In the genomic region with DNA sequence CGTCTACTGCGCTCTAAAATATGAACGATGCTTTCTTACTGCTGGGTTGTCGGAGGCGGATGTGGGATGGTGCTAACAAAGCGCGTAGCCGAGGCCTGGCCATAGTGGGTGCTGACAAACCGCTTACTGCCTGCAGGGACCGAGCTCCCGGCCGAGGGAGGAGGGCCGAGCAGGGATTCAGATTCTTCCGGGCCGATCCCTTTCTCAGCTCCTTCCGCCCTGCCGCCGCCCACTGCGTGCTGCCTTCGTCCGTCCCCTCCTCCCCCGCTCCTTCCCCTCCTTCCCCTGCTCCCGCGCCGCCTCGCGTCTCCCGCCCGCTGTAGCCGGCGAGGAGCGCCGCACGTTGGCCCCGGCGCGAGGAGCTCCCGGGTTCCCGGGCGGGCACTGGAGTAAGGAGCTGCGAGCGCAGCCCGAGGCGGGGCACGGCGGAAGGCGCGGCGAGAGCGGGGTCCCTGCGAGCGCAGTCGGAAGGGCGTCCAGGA, we compare ENCODE assay signal across 1 cellular context.
A peak's percentile ranks its signal among the peaks of the same experiment; 100 is the strongest.
TF ChIP-seq lines count a peak whose summit lies in the region.

Gene STK32B (plus strand): TSS at position 271 of the 482 bp plus-strand sequence.

TF ChIP-seq in WTC11, 78 proteins besides CTCF, POLR2A, EP300 and RAD21 (continued from another document):
- TF ChIP-seq, protein P1, sequence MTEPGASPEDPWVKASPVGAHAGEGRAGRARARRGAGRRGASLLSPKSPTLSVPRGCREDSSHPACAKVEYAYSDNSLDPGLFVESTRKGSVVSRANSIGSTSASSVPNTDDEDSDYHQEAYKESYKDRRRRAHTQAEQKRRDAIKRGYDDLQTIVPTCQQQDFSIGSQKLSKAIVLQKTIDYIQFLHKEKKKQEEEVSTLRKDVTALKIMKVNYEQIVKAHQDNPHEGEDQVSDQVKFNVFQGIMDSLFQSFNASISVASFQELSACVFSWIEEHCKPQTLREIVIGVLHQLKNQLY (CRISPR knock-in tag; IDR thresholded peaks at IDR 0.05) = no peak
- no peak for TF ChIP-seq ZBTB21 (CRISPR knock-in tag; IDR thresholded peaks at IDR 0.05; ENCODE audit: borderline replicate concordance)
- no peak for TF ChIP-seq SMAD4 (CRISPR knock-in tag; IDR thresholded peaks at IDR 0.05)
- TF ChIP-seq SMAD3 (CRISPR knock-in tag; IDR thresholded peaks at IDR 0.05; ENCODE audit: borderline replicate concordance) = no peak
- TF ChIP-seq ETV6 (CRISPR knock-in tag; IDR thresholded peaks at IDR 0.05) = no peak; the same call in none of the 2 replicates
- TF ChIP-seq ZNF425 (CRISPR knock-in tag; conservative IDR thresholded peaks at IDR 0.05) = no peak
- TF ChIP-seq TCF7 (CRISPR knock-in tag; IDR thresholded peaks at IDR 0.05; ENCODE audit: low read depth) = no peak
- no peak for TF ChIP-seq SOX15 (CRISPR knock-in tag; IDR thresholded peaks at IDR 0.05)
- TF ChIP-seq FOXP1 (CRISPR knock-in tag; IDR thresholded peaks at IDR 0.05; ENCODE audit: borderline replicate concordance) = peak; percentile 72
- no peak for TF ChIP-seq NR3C1 (CRISPR knock-in tag; conservative IDR thresholded peaks at IDR 0.05; ENCODE audit: low read depth)
- TF ChIP-seq CREM (CRISPR knock-in tag; IDR thresholded peaks at IDR 0.05) = no peak
- TF ChIP-seq, protein P2, sequence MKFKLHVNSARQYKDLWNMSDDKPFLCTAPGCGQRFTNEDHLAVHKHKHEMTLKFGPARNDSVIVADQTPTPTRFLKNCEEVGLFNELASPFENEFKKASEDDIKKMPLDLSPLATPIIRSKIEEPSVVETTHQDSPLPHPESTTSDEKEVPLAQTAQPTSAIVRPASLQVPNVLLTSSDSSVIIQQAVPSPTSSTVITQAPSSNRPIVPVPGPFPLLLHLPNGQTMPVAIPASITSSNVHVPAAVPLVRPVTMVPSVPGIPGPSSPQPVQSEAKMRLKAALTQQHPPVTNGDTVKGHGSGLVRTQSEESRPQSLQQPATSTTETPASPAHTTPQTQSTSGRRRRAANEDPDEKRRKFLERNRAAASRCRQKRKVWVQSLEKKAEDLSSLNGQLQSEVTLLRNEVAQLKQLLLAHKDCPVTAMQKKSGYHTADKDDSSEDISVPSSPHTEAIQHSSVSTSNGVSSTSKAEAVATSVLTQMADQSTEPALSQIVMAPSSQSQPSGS (CRISPR knock-in tag; IDR thresholded peaks at IDR 0.05; ENCODE audit: borderline replicate concordance, low read depth) = no peak
- no peak for TF ChIP-seq NFYB (CRISPR knock-in tag; conservative IDR thresholded peaks at IDR 0.05; ENCODE audit: low read depth)
- TF ChIP-seq NFE2L1 (CRISPR knock-in tag; IDR thresholded peaks at IDR 0.05) = no peak
- no peak for TF ChIP-seq USF2 (CRISPR knock-in tag; IDR thresholded peaks at IDR 0.05)
- no peak for TF ChIP-seq NR2C2 (CRISPR knock-in tag; IDR thresholded peaks at IDR 0.05)
- no peak for TF ChIP-seq TEAD1 (CRISPR knock-in tag; IDR thresholded peaks at IDR 0.05)
- TF ChIP-seq ARID4B (CRISPR knock-in tag; IDR thresholded peaks at IDR 0.05; ENCODE audit: borderline replicate concordance) = 0 out of 2 replicates have a peak, but pooled peaks have one; percentile 52
- no peak for TF ChIP-seq ZNF423 (CRISPR knock-in tag; IDR thresholded peaks at IDR 0.05)
- TF ChIP-seq GRHL2 (CRISPR knock-in tag; IDR thresholded peaks at IDR 0.05; ENCODE audit: insufficient replicate concordance, severe bottlenecking) = no peak
- TF ChIP-seq SP1 (CRISPR knock-in tag; conservative IDR thresholded peaks at IDR 0.05) = peak; percentile 57; the same call in 1 of the 2 replicates
- TF ChIP-seq HMGA2 (CRISPR knock-in tag; IDR thresholded peaks at IDR 0.05) = no peak
- TF ChIP-seq MYBL2 (CRISPR knock-in tag; IDR thresholded peaks at IDR 0.05) = peak; percentile 72
- TF ChIP-seq, protein P3, sequence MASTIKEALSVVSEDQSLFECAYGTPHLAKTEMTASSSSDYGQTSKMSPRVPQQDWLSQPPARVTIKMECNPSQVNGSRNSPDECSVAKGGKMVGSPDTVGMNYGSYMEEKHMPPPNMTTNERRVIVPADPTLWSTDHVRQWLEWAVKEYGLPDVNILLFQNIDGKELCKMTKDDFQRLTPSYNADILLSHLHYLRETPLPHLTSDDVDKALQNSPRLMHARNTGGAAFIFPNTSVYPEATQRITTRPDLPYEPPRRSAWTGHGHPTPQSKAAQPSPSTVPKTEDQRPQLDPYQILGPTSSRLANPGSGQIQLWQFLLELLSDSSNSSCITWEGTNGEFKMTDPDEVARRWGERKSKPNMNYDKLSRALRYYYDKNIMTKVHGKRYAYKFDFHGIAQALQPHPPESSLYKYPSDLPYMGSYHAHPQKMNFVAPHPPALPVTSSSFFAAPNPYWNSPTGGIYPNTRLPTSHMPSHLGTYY (CRISPR knock-in tag; IDR thresholded peaks at IDR 0.05) = no peak
